11 cellular contexts compared by ENCODE assay signal in the genomic region with DNA sequence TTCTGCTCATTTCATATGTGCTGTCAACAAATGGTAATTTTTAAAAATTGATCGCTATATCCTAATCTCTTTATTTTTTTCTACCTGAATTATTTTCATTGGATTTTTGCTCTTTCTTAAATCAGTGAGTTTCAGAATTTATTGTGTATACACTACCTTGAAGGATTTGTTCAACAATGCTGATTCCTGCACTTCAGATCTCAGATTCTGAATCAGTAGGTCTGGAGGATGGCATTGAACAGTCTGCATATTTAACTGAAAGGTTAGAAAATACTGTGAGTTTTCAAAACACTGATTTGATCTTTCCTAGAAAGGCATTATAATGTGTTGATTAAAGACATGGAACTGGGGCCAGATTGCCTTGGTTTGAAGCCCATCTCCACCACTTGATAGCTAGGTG. TPM values are rescaled to one million over a fixed set of nuclear protein-coding genes. Genes with fewer than 3 reads are reported as not detected.
DNase-seq lines count a peak whose midpoint lies in the region; ATAC-seq, FAIRE-seq and TF ChIP-seq lines count a peak whose summit lies in the region.
"Had no signal": no experiment of that assay in that cellular context is flagged by ENCODE, and none has a peak within 500 bp of the region (broad histone marks: within the 10 kb centered on the region; RNA-seq: fewer than 3 reads in every experiment).

No MANE protein-coding gene starts in this region.

- no peak for FAIRE-seq in RCC 7860 (lab: Jason Lieb, UNC)
- FAIRE-seq: TTC549 had no signal

- H3K27me3 ChIP-seq in gastroesophageal sphincter: no peaks in the 10 kb centered on the region

- no peaks in the 10 kb centered on the region for H3K9me3 Mint-ChIP-seq in activated T-cell treated with anti-CD3 and anti-CD28 coated beads, Interleukin-2, amount 50 U/mL, for 72 hours
- H3K9me3 Mint-ChIP-seq in stimulated activated naive CD8-positive, alpha-beta T cell treated with anti-CD3 and anti-CD28 coated beads, Interleukin-15, amount 100 ng/mL, for 72 hours: no peaks in the 10 kb centered on the region

- peaks cover 5 to 8% of the 10 kb centered on the region in 2 donors for H3K36me3 Mint-ChIP-seq in activated T-cell treated with anti-CD3 and anti-CD28 coated beads, Interleukin-2, amount 50 U/mL, for 72 hours (ENCODE audit: insufficient read depth in 2 of 2)

- 71 to 89% methylated on average over 1 of the region's 1 CpG for WGBS in gastroesophageal sphincter (ENCODE audit: low coverage in 1 of 2), 2 donors

- no peak for TF ChIP-seq EP300 in gastroesophageal sphincter (IDR thresholded peaks at IDR 0.05)

- H3K36me3 ChIP-seq in gastroesophageal sphincter: peaks cover 0 to 3% of the 10 kb centered on the region in 2 donors

- no peaks in the 10 kb centered on the region for H3K9me3 ChIP-seq in gastroesophageal sphincter

- peaks cover 43% of the 10 kb centered on the region for H3K4me1 Mint-ChIP-seq in activated T-cell treated with anti-CD3 and anti-CD28 coated beads, Interleukin-2, amount 50 U/mL, for 72 hours (ENCODE audit: low read depth)
- H3K4me1 Mint-ChIP-seq in stimulated activated naive CD8-positive, alpha-beta T cell treated with anti-CD3 and anti-CD28 coated beads, Interleukin-15, amount 100 ng/mL, for 72 hours: peaks cover 38% of the 10 kb centered on the region

- H3K27me3 Mint-ChIP-seq in activated T-cell treated with anti-CD3 and anti-CD28 coated beads, Interleukin-2, amount 50 U/mL, for 72 hours (ENCODE audit: low read depth): no peaks in the 10 kb centered on the region
- no peaks in the 10 kb centered on the region for H3K27me3 Mint-ChIP-seq in stimulated activated naive CD8-positive, alpha-beta T cell treated with anti-CD3 and anti-CD28 coated beads, Interleukin-15, amount 100 ng/mL, for 72 hours

- no peak for DNase-seq in activated T-cell treated with anti-CD3 and anti-CD28 coated beads, Interleukin-2, amount 50 U/mL, for 72 hours
- DNase-seq in activated T-cell treated with anti-CD3 and anti-CD28 coated beads, Interleukin-2, amount 50 U/mL, for 48 hours: no peak
- DNase-seq in fibroblast of the aortic adventitia (ENCODE audit: low read depth) (no peak), RCC 7860 (ENCODE audit: low spot score) (no peak), activated gamma-delta T cell treated with Interleukin-2 at 50 U/mL for 16 hours (no peak)
- no peak for DNase-seq in stimulated activated naive CD8-positive, alpha-beta T cell treated with anti-CD3 and anti-CD28 coated beads, Interleukin-15, amount 100 ng/mL, for 72 hours
- DNase-seq: effector CD4-positive, alpha-beta T cell; NCI-H1930 had no signal

- peak overlapping the region; percentile 69 to 95 for H3K4me3 Mint-ChIP-seq in activated T-cell treated with anti-CD3 and anti-CD28 coated beads, Interleukin-2, amount 50 U/mL, for 72 hours
- peak overlapping the region; percentile 74 to 95 for H3K4me3 Mint-ChIP-seq in stimulated activated naive CD8-positive, alpha-beta T cell treated with anti-CD3 and anti-CD28 coated beads, Interleukin-15, amount 100 ng/mL, for 72 hours

- ATAC-seq in activated T-cell treated with anti-CD3 and anti-CD28 coated beads, Interleukin-2, amount 50 U/mL, for 72 hours (replicated peaks in 1 of 2): no peak
- ATAC-seq in stimulated activated naive CD8-positive, alpha-beta T cell treated with anti-CD3 and anti-CD28 coated beads, Interleukin-15, amount 100 ng/mL, for 72 hours: no peak
- ATAC-seq in gastroesophageal sphincter: no peak

- TF ChIP-seq CTCF in VCaP (conservative IDR thresholded peaks at IDR 0.05): no peak
- TF ChIP-seq CTCF in fibroblast of the aortic adventitia (IDR thresholded peaks at IDR 0.05; ENCODE audit: insufficient read depth, low read length): no peak
- no peak for TF ChIP-seq CTCF in gastroesophageal sphincter (IDR thresholded peaks at IDR 0.05)

- H3K27ac Mint-ChIP-seq in activated T-cell treated with anti-CD3 and anti-CD28 coated beads, Interleukin-2, amount 50 U/mL, for 72 hours: peak overlapping the region; percentile 85
- H3K27ac Mint-ChIP-seq in stimulated activated naive CD8-positive, alpha-beta T cell treated with anti-CD3 and anti-CD28 coated beads, Interleukin-15, amount 100 ng/mL, for 72 hours: peak overlapping the region in 1 of 2 donors; percentile 88

- H3K4me1 ChIP-seq in gastroesophageal sphincter: peaks cover 0 to 25% (median 8%) of the 10 kb centered on the region in 3 donors

- no peak for TF ChIP-seq POLR2A in gastroesophageal sphincter (IDR thresholded peaks at IDR 0.05)

- H3K4me3 ChIP-seq in fibroblast of the aortic adventitia (ENCODE audit: low read depth, low read length) (peak overlapping the region; percentile 97), gastroesophageal sphincter (no peak overlapping the region)

- H3K27ac ChIP-seq in VCaP (peak overlapping the region; percentile 93), gastroesophageal sphincter (no peak overlapping the region)

RNA-seq across cellular contexts. Expression of a gene that starts 1.6 kb away (rescaled TPM):
- 10 to 100 TPM; 31.6 to 37.0 TPM for total RNA-seq in activated T-cell treated with anti-CD3 and anti-CD28 coated beads, Interleukin-2, amount 50 U/mL, for 72 hours
- total RNA-seq in fibroblast of the aortic adventitia (ENCODE audit: low replicate concordance): 24.8 and 43.9 TPM in 2 replicates
- total RNA-seq in gastroesophageal sphincter: 10 to 100 TPM in 3 of 4 donors, 1 to 10 TPM in 1; 9.3 to 14.5 (median 11.6) TPM
